In genomic region chr9:631596-631995, GRCh38 we compare ENCODE assay signal across 19 cellular contexts.
A peak's percentile ranks its signal among the peaks of the same experiment; 100 is the strongest.
DNase-seq lines count a peak whose midpoint lies in the region; ATAC-seq, FAIRE-seq and TF ChIP-seq lines count a peak whose summit lies in the region.
"Had no signal": no experiment of that assay in that cellular context is flagged by ENCODE, and none has a peak within 500 bp of the region (broad histone marks: within the 10 kb centered on the region; RNA-seq: fewer than 3 reads in every experiment).

No MANE protein-coding gene starts in this region.

- H3K9ac ChIP-seq in astrocyte (ENCODE audit: low read length), result no peak overlapping the region

- H3K4me1 ChIP-seq in astrocyte (ENCODE audit: insufficient read depth, low read length), result peaks cover 8% of the 10 kb centered on the region

- H4K20me1 ChIP-seq in astrocyte (ENCODE audit: insufficient read depth, low read length), result no peaks in the 10 kb centered on the region

- H3K4me1 Mint-ChIP-seq in activated naive CD4-positive, alpha-beta T cell treated with anti-CD3 and anti-CD28 coated beads, Interleukin-2, amount 10 ng/mL, durations not matched to agents 7 days and 5 days, result peaks cover 30% of the 10 kb centered on the region
- H3K4me1 Mint-ChIP-seq in astrocyte (ENCODE audit: low read depth, unreplicated experiment), result peaks cover 8% of the 10 kb centered on the region

- DNase-seq in activated naive CD4-positive, alpha-beta T cell treated with anti-CD3 and anti-CD28 coated beads, Interleukin-2, amount 10 ng/mL, durations not matched to agents 7 days and 5 days, result peak; percentile 29
- no peak for DNase-seq in activated naive CD4-positive, alpha-beta T cell (lab: John Stamatoyannopoulos, UW)
- DNase-seq in NB4 (ENCODE audit: low read depth), result peak; percentile 98
- DNase-seq in astrocyte (ENCODE audit: low read depth), result peak; percentile 73
- no peak for DNase-seq in stimulated activated naive CD8-positive, alpha-beta T cell treated with anti-CD3 and anti-CD28 coated beads, Interleukin-15, Interleukin-2, amounts not matched to agents 100 U/mL and 50 U/mL, for 24 hours
- DNase-seq in NCI-H2029 (lab: John Stamatoyannopoulos, UW), result no peak
- no peak for DNase-seq in anterior cingulate cortex (lab: John Stamatoyannopoulos, UW)
- DNase-seq in Kasumi-1 (lab: John Stamatoyannopoulos, UW), result no peak
- DNase-seq: activated CD8-positive, alpha-beta memory T cell treated with anti-CD3 and anti-CD28 coated beads, Interleukin-2, amount 50 U/mL, for 4 hours; brain microvascular endothelial cell; effector memory CD4-positive, alpha-beta T cell; kidney; NCI-H1417 treated with DMSO at 0.1 percent for 48 hours; NCI-H524; stimulated activated CD4-positive, alpha-beta T cell treated with anti-CD3 and anti-CD28 coated beads, Interleukin-2, amount 100 ng/mL, for 24 hours had no signal

- TF ChIP-seq CTCF in NB4 (IDR thresholded peaks at IDR 0.05; ENCODE audit: low read depth, low read length), result no peak
- TF ChIP-seq CTCF in astrocyte (IDR thresholded peaks at IDR 0.05; ENCODE audit: insufficient read depth, low read depth, low read length), result no peak

- no peak for TF ChIP-seq POLR2A in NB4 (IDR thresholded peaks at IDR 0.05; ENCODE audit: extremely low read depth, insufficient read length)

- ATAC-seq in stimulated activated naive CD8-positive, alpha-beta T cell treated with anti-CD3 and anti-CD28 coated beads, Interleukin-15, Interleukin-2, amounts not matched to agents 100 U/mL and 50 U/mL, for 24 hours, result peak; percentile 81

- no peak overlapping the region for H3K4me3 Mint-ChIP-seq in activated naive CD4-positive, alpha-beta T cell treated with anti-CD3 and anti-CD28 coated beads, Interleukin-2, amount 10 ng/mL, durations not matched to agents 7 days and 5 days
- no peak overlapping the region for H3K4me3 Mint-ChIP-seq in astrocyte (ENCODE audit: unreplicated experiment)

- no peak overlapping the region for H2AFZ ChIP-seq in astrocyte (ENCODE audit: low read depth, low read length)

- H3K4me3 ChIP-seq in NB4 (ENCODE audit: low read depth, low read length) (peak overlapping the region; percentile 61), astrocyte (ENCODE audit: insufficient read depth, low read depth, low read length) (no peak overlapping the region)

- H3K27ac Mint-ChIP-seq in activated naive CD4-positive, alpha-beta T cell treated with anti-CD3 and anti-CD28 coated beads, Interleukin-2, amount 10 ng/mL, durations not matched to agents 7 days and 5 days, result peak overlapping the region; percentile 43
- no peak overlapping the region for H3K27ac Mint-ChIP-seq in astrocyte (ENCODE audit: unreplicated experiment)

- no peaks in the 10 kb centered on the region for H3K36me3 ChIP-seq in astrocyte (ENCODE audit: insufficient read depth, low read length)
- H3K36me3 ChIP-seq: brain microvascular endothelial cell had no signal

- no peak for FAIRE-seq in astrocyte (lab: Jason Lieb, UNC)
- FAIRE-seq: G401.6, H1, kidney, TTC549 had no signal

- peak overlapping the region; percentile 34 for H3K4me2 ChIP-seq in astrocyte (ENCODE audit: low read length)

- no peak overlapping the region for H3K27ac ChIP-seq in astrocyte (ENCODE audit: low read depth, low read length)
- H3K27ac ChIP-seq: brain microvascular endothelial cell, RWPE1 had no signal

- H3K36me3 Mint-ChIP-seq in activated naive CD4-positive, alpha-beta T cell treated with anti-CD3 and anti-CD28 coated beads, Interleukin-2, amount 10 ng/mL, durations not matched to agents 7 days and 5 days, result peaks cover 5% of the 10 kb centered on the region
- H3K36me3 Mint-ChIP-seq in astrocyte (ENCODE audit: low read depth, unreplicated experiment), result peaks cover 5% of the 10 kb centered on the region

- H3K27me3 Mint-ChIP-seq in activated naive CD4-positive, alpha-beta T cell treated with anti-CD3 and anti-CD28 coated beads, Interleukin-2, amount 10 ng/mL, durations not matched to agents 7 days and 5 days, result peaks cover 4% of the 10 kb centered on the region
- no peaks in the 10 kb centered on the region for H3K27me3 Mint-ChIP-seq in astrocyte (ENCODE audit: low read depth, unreplicated experiment)

- H3K9me3 ChIP-seq in astrocyte (ENCODE audit: insufficient read depth, low read depth, low read length), result no peaks in the 10 kb centered on the region

- no peaks in the 10 kb centered on the region for H3K79me2 ChIP-seq in astrocyte (ENCODE audit: insufficient read depth, low read length)

- no peaks in the 10 kb centered on the region for H3K27me3 ChIP-seq in astrocyte (ENCODE audit: insufficient read depth, low read length)
- H3K27me3 ChIP-seq: brain microvascular endothelial cell had no signal

- H3K9me3 Mint-ChIP-seq in activated naive CD4-positive, alpha-beta T cell treated with anti-CD3 and anti-CD28 coated beads, Interleukin-2, amount 10 ng/mL, durations not matched to agents 7 days and 5 days, result peaks cover 11% of the 10 kb centered on the region
- H3K9me3 Mint-ChIP-seq in astrocyte (ENCODE audit: unreplicated experiment), result peaks cover 4% of the 10 kb centered on the region

- CTCF ChIA-PET in activated naive CD4-positive, alpha-beta T cell treated with anti-CD3 and anti-CD28 coated beads, Interleukin-2, amount 10 ng/mL, durations not matched to agents 7 days and 5 days (lab: Charles Lee), result interaction anchor here (1.0 to 1.1 kb wide), 2 partner anchors 125 to 133 kb away, joined by 3 read pairs; no protein-coding TSS in a partner anchor

Comparison
In these comparisons a context has a peak if more than half of its experiments do, and no peak if none do; other contexts are left out.
1. DNase-seq: peak in activated naive CD4-positive, alpha-beta T cell treated with anti-CD3 and anti-CD28 coated beads, Interleukin-2, amount 10 ng/mL, durations not matched to agents 7 days and 5 days (single experiment), NB4 (single experiment) and astrocyte (single experiment); none in activated naive CD4-positive, alpha-beta T cell (0 of 4), stimulated activated naive CD8-positive, alpha-beta T cell treated with anti-CD3 and anti-CD28 coated beads, Interleukin-15, Interleukin-2, amounts not matched to agents 100 U/mL and 50 U/mL, for 24 hours (single experiment), NCI-H2029 (single experiment), anterior cingulate cortex (0 of 58) and Kasumi-1 (0 of 2).